1 cellular context compared by ENCODE assay signal in genomic region chr7:44123190-44124003, GRCh38.
TF ChIP-seq lines count a peak whose summit lies in the region.

Gene POLD2 (minus strand): TSS chr7:44123548. CDS start chr7:44122053, 1,495 bp downstream.

TF ChIP-seq in K562, 482 proteins besides CTCF, POLR2A, EP300 and RAD21 (continued from another document and continues in another):
- TF ChIP-seq, protein P1, sequence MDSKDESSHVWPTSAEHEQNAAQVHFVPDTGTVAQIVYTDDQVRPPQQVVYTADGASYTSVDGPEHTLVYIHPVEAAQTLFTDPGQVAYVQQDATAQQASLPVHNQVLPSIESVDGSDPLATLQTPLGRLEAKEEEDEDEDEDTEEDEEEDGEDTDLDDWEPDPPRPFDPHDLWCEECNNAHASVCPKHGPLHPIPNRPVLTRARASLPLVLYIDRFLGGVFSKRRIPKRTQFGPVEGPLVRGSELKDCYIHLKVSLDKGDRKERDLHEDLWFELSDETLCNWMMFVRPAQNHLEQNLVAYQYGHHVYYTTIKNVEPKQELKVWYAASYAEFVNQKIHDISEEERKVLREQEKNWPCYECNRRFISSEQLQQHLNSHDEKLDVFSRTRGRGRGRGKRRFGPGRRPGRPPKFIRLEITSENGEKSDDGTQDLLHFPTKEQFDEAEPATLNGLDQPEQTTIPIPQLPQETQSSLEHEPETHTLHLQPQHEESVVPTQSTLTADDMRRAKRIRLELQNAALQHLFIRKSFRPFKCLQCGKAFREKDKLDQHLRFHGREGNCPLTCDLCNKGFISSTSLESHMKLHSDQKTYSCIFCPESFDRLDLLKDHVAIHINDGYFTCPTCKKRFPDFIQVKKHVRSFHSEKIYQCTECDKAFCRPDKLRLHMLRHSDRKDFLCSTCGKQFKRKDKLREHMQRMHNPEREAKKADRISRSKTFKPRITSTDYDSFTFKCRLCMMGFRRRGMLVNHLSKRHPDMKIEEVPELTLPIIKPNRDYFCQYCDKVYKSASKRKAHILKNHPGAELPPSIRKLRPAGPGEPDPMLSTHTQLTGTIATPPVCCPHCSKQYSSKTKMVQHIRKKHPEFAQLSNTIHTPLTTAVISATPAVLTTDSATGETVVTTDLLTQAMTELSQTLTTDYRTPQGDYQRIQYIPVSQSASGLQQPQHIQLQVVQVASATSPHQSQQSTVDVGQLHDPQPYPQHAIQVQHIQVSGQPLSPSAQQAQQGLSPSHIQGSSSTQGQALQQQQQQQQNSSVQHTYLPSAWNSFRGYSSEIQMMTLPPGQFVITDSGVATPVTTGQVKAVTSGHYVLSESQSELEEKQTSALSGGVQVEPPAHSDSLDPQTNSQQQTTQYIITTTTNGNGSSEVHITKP (IDR thresholded peaks at IDR 0.05; ENCODE audit: partially characterized antibody), result no peak
- TF ChIP-seq DDX20 (tag; IDR thresholded peaks at IDR 0.05; ENCODE audit: low read depth) (no peak), NR0B1 (IDR thresholded peaks at IDR 0.05; ENCODE audit: partially characterized antibody) (no peak), NCOA1 (IDR thresholded peaks at IDR 0.05; ENCODE audit: low read depth) (no peak), SMAD1 (IDR thresholded peaks at IDR 0.05; ENCODE audit: low read depth, low read length, partially characterized antibody) (no peak), PYGO2 (tag; IDR thresholded peaks at IDR 0.05) (no peak), CBX1 (IDR thresholded peaks at IDR 0.05; ENCODE audit: low read depth) (no peak; the same call in 1 of the 2 replicates), ZNF717 (CRISPR knock-in tag; IDR thresholded peaks at IDR 0.05) (no peak), ZMIZ1 (IDR thresholded peaks at IDR 0.05; ENCODE audit: low read depth in 2 of 2, low read length in 2 of 2) (no peak), ZNF212 (CRISPR knock-in tag; IDR thresholded peaks at IDR 0.05) (no peak), SP1 (CRISPR knock-in tag; IDR thresholded peaks at IDR 0.05) (peak; percentile 98), PTRF (tag; IDR thresholded peaks at IDR 0.05) (no peak), ARNT (IDR thresholded peaks at IDR 0.05) (no peak), RHOXF2B (CRISPR knock-in tag; conservative IDR thresholded peaks at IDR 0.05) (no peak), NFRKB (IDR thresholded peaks at IDR 0.05; ENCODE audit: low read depth) (peak; percentile 79), ILK (tag; IDR thresholded peaks at IDR 0.05; ENCODE audit: borderline replicate concordance, low read depth) (no peak), ZSCAN29 (IDR thresholded peaks at IDR 0.05) (no peak), XRCC5 (IDR thresholded peaks at IDR 0.05; ENCODE audit: low read depth, low read length) (0 out of 2 replicates have a peak, but pooled peaks have one; percentile 35), COPS2 (conservative IDR thresholded peaks at IDR 0.05) (no peak), SP2 (IDR thresholded peaks at IDR 0.05; ENCODE audit: extremely low read depth, low read depth, low read length, poor library complexity, severe bottlenecking) (peak; percentile 58), ZNF146 (CRISPR knock-in tag; IDR thresholded peaks at IDR 0.05; ENCODE audit: unreplicated experiment) (no peak), ZNF830 (CRISPR knock-in tag; IDR thresholded peaks at IDR 0.05) (no peak), MAFG (tag; conservative IDR thresholded peaks at IDR 0.05) (no peak), RBM34 (IDR thresholded peaks at IDR 0.05; ENCODE audit: borderline replicate concordance, insufficient read depth, low read length) (peak; percentile 92; the same call in 1 of the 2 replicates), TOE1 (IDR thresholded peaks at IDR 0.05; ENCODE audit: borderline replicate concordance) (no peak), TOE1 (CRISPR knock-in tag; IDR thresholded peaks at IDR 0.05; ENCODE audit: borderline replicate concordance, low read depth) (no peak), RB1 (IDR thresholded peaks at IDR 0.05; ENCODE audit: low read depth) (peak; percentile 79), NR2C2 (CRISPR knock-in tag; IDR thresholded peaks at IDR 0.05) (no peak), NR2C2 (tag; IDR thresholded peaks at IDR 0.05) (peak; percentile 44; the same call in 1 of the 2 replicates), DACH1 (IDR thresholded peaks at IDR 0.05; ENCODE audit: partially characterized antibody) (no peak), PHB (CRISPR knock-in tag; IDR thresholded peaks at IDR 0.05) (0 out of 2 replicates have a peak, but pooled peaks have one; percentile 47), GTF2E2 (tag; IDR thresholded peaks at IDR 0.05) (no peak), ZNF778 (CRISPR knock-in tag; IDR thresholded peaks at IDR 0.05) (no peak), CREB3 (tag; conservative IDR thresholded peaks at IDR 0.05; ENCODE audit: low read depth) (no peak), NR2F6 (CRISPR knock-in tag; IDR thresholded peaks at IDR 0.05) (no peak), MAFK (IDR thresholded peaks at IDR 0.05; ENCODE audit: low read length) (no peak)
- TF ChIP-seq, protein P2, sequence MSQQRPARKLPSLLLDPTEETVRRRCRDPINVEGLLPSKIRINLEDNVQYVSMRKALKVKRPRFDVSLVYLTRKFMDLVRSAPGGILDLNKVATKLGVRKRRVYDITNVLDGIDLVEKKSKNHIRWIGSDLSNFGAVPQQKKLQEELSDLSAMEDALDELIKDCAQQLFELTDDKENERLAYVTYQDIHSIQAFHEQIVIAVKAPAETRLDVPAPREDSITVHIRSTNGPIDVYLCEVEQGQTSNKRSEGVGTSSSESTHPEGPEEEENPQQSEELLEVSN (IDR thresholded peaks at IDR 0.05; ENCODE audit: borderline replicate concordance in 1 of 2, extremely low read depth in 1 of 2, insufficient read depth in 1 of 2, insufficient read length in 1 of 2, low read depth in 1 of 2, low read length in 1 of 2, poor library complexity in 1 of 2, severe bottlenecking in 1 of 2), result peak; percentile 52 to 71
- TF ChIP-seq, protein P3, sequence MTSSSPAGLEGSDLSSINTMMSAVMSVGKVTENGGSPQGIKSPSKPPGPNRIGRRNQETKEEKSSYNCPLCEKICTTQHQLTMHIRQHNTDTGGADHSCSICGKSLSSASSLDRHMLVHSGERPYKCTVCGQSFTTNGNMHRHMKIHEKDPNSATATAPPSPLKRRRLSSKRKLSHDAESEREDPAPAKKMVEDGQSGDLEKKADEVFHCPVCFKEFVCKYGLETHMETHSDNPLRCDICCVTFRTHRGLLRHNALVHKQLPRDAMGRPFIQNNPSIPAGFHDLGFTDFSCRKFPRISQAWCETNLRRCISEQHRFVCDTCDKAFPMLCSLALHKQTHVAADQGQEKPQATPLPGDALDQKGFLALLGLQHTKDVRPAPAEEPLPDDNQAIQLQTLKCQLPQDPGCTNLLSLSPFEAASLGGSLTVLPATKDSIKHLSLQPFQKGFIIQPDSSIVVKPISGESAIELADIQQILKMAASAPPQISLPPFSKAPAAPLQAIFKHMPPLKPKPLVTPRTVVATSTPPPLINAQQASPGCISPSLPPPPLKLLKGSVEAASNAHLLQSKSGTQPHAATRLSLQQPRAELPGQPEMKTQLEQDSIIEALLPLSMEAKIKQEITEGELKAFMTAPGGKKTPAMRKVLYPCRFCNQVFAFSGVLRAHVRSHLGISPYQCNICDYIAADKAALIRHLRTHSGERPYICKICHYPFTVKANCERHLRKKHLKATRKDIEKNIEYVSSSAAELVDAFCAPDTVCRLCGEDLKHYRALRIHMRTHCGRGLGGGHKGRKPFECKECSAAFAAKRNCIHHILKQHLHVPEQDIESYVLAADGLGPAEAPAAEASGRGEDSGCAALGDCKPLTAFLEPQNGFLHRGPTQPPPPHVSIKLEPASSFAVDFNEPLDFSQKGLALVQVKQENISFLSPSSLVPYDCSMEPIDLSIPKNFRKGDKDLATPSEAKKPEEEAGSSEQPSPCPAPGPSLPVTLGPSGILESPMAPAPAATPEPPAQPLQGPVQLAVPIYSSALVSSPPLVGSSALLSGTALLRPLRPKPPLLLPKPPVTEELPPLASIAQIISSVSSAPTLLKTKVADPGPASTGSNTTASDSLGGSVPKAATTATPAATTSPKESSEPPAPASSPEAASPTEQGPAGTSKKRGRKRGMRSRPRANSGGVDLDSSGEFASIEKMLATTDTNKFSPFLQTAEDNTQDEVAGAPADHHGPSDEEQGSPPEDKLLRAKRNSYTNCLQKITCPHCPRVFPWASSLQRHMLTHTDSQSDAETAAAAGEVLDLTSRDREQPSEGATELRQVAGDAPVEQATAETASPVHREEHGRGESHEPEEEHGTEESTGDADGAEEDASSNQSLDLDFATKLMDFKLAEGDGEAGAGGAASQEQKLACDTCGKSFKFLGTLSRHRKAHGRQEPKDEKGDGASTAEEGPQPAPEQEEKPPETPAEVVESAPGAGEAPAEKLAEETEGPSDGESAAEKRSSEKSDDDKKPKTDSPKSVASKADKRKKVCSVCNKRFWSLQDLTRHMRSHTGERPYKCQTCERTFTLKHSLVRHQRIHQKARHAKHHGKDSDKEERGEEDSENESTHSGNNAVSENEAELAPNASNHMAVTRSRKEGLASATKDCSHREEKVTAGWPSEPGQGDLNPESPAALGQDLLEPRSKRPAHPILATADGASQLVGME (CRISPR knock-in tag; IDR thresholded peaks at IDR 0.05), result no peak
- TF ChIP-seq, protein P4, sequence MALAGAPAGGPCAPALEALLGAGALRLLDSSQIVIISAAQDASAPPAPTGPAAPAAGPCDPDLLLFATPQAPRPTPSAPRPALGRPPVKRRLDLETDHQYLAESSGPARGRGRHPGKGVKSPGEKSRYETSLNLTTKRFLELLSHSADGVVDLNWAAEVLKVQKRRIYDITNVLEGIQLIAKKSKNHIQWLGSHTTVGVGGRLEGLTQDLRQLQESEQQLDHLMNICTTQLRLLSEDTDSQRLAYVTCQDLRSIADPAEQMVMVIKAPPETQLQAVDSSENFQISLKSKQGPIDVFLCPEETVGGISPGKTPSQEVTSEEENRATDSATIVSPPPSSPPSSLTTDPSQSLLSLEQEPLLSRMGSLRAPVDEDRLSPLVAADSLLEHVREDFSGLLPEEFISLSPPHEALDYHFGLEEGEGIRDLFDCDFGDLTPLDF (CRISPR knock-in tag; IDR thresholded peaks at IDR 0.05), result peak; percentile 94
- TF ChIP-seq, protein P5, sequence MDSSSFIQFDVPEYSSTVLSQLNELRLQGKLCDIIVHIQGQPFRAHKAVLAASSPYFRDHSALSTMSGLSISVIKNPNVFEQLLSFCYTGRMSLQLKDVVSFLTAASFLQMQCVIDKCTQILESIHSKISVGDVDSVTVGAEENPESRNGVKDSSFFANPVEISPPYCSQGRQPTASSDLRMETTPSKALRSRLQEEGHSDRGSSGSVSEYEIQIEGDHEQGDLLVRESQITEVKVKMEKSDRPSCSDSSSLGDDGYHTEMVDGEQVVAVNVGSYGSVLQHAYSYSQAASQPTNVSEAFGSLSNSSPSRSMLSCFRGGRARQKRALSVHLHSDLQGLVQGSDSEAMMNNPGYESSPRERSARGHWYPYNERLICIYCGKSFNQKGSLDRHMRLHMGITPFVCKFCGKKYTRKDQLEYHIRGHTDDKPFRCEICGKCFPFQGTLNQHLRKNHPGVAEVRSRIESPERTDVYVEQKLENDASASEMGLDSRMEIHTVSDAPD (CRISPR knock-in tag; IDR thresholded peaks at IDR 0.05), result no peak
- TF ChIP-seq, protein P6, sequence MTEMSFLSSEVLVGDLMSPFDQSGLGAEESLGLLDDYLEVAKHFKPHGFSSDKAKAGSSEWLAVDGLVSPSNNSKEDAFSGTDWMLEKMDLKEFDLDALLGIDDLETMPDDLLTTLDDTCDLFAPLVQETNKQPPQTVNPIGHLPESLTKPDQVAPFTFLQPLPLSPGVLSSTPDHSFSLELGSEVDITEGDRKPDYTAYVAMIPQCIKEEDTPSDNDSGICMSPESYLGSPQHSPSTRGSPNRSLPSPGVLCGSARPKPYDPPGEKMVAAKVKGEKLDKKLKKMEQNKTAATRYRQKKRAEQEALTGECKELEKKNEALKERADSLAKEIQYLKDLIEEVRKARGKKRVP (CRISPR knock-in tag; IDR thresholded peaks at IDR 0.05), result no peak
